In genomic region chr1:10107985-10108663, GRCh38 we compare ENCODE assay signal across 10 cellular contexts.
DNase-seq lines count a peak whose midpoint lies in the region; ATAC-seq, FAIRE-seq and TF ChIP-seq lines count a peak whose summit lies in the region.
"Had no signal": no experiment of that assay in that cellular context is flagged by ENCODE, and none has a peak within 500 bp of the region (broad histone marks: within the 10 kb centered on the region; RNA-seq: fewer than 3 reads in every experiment).

No MANE protein-coding gene starts in this region.

- H3K9me3 ChIP-seq in mammary epithelial cell (replicated peaks; ENCODE audit: insufficient read depth, low read length): no peaks in the 10 kb centered on the region
- no peaks in the 10 kb centered on the region for H3K9me3 ChIP-seq in keratinocyte (ENCODE audit: control insufficient read depth, low read depth, low read length)
- H3K9me3 ChIP-seq in thoracic aorta: no peaks in the 10 kb centered on the region
- H3K9me3 ChIP-seq in Caco-2: no peaks in the 10 kb centered on the region
- H3K9me3 ChIP-seq: lower lobe of right lung had no signal

- in situ Hi-C loops in mammary epithelial cell (cut with MboI; ENCODE audit: low sequenced_read_pairs in 2 of 2): loop anchor here in 1 of 2 donors (25.0 kb wide), 1 partner anchor 146 kb away; no protein-coding TSS in a partner anchor

- peak overlapping the region; percentile 82 for H3K27ac Mint-ChIP-seq in HFFc6
- no peak overlapping the region for H3K27ac Mint-ChIP-seq in Caco-2 (ENCODE audit: unreplicated experiment)

- no peaks in the 10 kb centered on the region for H4K20me1 ChIP-seq in mammary epithelial cell (ENCODE audit: insufficient read depth, low read length)
- H4K20me1 ChIP-seq in keratinocyte (ENCODE audit: control insufficient read depth, extremely low read depth, insufficient read depth, low read length): no peaks in the 10 kb centered on the region

- H2AFZ ChIP-seq in mammary epithelial cell (ENCODE audit: low read depth, low read length) (no peak overlapping the region), keratinocyte (ENCODE audit: control insufficient read depth, low read length) (no peak overlapping the region)

- ATAC-seq in thoracic aorta (ENCODE audit: insufficient number of reproducible peaks, low FRiP score, low read depth) (peak; percentile 67), GM19395 (IDR thresholded peaks at IDR 0.05; ENCODE audit: unreplicated experiment) (no peak)

- H3K4me1 Mint-ChIP-seq in HFFc6 (ENCODE audit: low read depth) (peaks cover 30% of the 10 kb centered on the region), Caco-2 (ENCODE audit: low read depth, unreplicated experiment) (no peaks in the 10 kb centered on the region)

- no peaks in the 10 kb centered on the region for H3K9me1 ChIP-seq in keratinocyte (ENCODE audit: control insufficient read depth, extremely low read depth, insufficient read depth, low read length)

- H3K79me2 ChIP-seq in mammary epithelial cell (ENCODE audit: insufficient read depth, low read length) (peaks cover 20% of the 10 kb centered on the region), keratinocyte (ENCODE audit: control insufficient read depth, insufficient read depth, low read length) (peaks cover 2% of the 10 kb centered on the region)

- TF ChIP-seq CTCF in HFFc6 (IDR thresholded peaks at IDR 0.05): no peak
- no peak for TF ChIP-seq CTCF in mammary epithelial cell (conservative IDR thresholded peaks at IDR 0.05 in 1 of 2, IDR thresholded peaks at IDR 0.05 in 1 of 2; ENCODE audit: extremely low read depth in 1 of 2, insufficient read depth in 1 of 2, low read depth in 1 of 2, low read length in 2 of 2)
- TF ChIP-seq CTCF in keratinocyte (optimal IDR thresholded peaks at IDR 0.05 in 1 of 3, IDR thresholded peaks at IDR 0.05 in 1 of 3, conservative IDR thresholded peaks at IDR 0.05 in 1 of 3; ENCODE audit: extremely low read depth in 1 of 3, insufficient read depth in 2 of 3, low read length in 3 of 3): no peak
- no peak for TF ChIP-seq CTCF in thoracic aorta (IDR thresholded peaks at IDR 0.05)
- no peak for TF ChIP-seq CTCF in Caco-2 (IDR thresholded peaks at IDR 0.05; ENCODE audit: insufficient read depth in 1 of 2, low read depth in 1 of 2, low read length in 1 of 2, severe bottlenecking in 1 of 2, unreplicated experiment in 1 of 2)

- CTCF ChIA-PET in mammary epithelial cell (lab: Charles Lee; ENCODE audit: low non-redundant PET): no interaction called here
- CTCF ChIA-PET in Caco-2 (lab: Charles Lee): no interaction called here

- peak; percentile 83 for FAIRE-seq in keratinocyte (lab: Jason Lieb, UNC)

- BruUV-seq in mammary epithelial cell (replicated peaks; lab: Mats Ljungman, UMichigan) (no TSS peak), Caco-2 (replicated peaks; lab: Mats Ljungman, UMichigan) (no TSS peak)

- no peaks in the 10 kb centered on the region for H3K9me3 Mint-ChIP-seq in HFFc6
- H3K9me3 Mint-ChIP-seq in Caco-2 (ENCODE audit: unreplicated experiment): no peaks in the 10 kb centered on the region

- DNase-seq in HFFc6 (peak; percentile 89), mammary epithelial cell (peak; percentile 88), keratinocyte (ENCODE audit: low read depth, low spot score) (no peak), thoracic aorta (ENCODE audit: low spot score) (no peak), NCI-H2029 treated with DMSO at 0.1 percent for 48 hours (lab: John Stamatoyannopoulos, UW) (no peak), NAMALWA (ENCODE audit: low spot score) (no peak), Caco-2 (no peak)
- DNase-seq: stimulated activated naive CD4-positive, alpha-beta T cell treated with Interleukin-2 at 50 U/mL for 16 hours had no signal

- POLR2A ChIA-PET in Caco-2 (lab: Charles Lee): no interaction called here

- 13% methylated on average over 6 of the region's 10 CpGs for WGBS in mammary epithelial cell (ENCODE audit: low coverage, missing lambda C conversion rate)

- intact Hi-C loops in mammary epithelial cell (cut with micrococcal nuclease): loop anchor here (2.0 to 5.0 kb wide), 2 partner anchors 46 to 75 kb away; partner anchors contain the start of gene UBE4B
- intact Hi-C loops in Caco-2 (cut with micrococcal nuclease; ENCODE audit: unreplicated experiment): no loop called here

- peaks cover 26% of the 10 kb centered on the region for H3K4me1 ChIP-seq in mammary epithelial cell (ENCODE audit: insufficient read depth, low read length)
- peaks cover 31% of the 10 kb centered on the region for H3K4me1 ChIP-seq in keratinocyte (ENCODE audit: control insufficient read depth, extremely low read depth, insufficient read depth, low read length)
- peaks cover 6 to 48% of the 10 kb centered on the region in 2 donors for H3K4me1 ChIP-seq in thoracic aorta (ENCODE audit: control insufficient read depth in 1 of 2, low read depth in 2 of 2)
- H3K4me1 ChIP-seq in Caco-2: no peaks in the 10 kb centered on the region
- H3K4me1 ChIP-seq: lower lobe of right lung had no signal

- dilution Hi-C loops in mammary epithelial cell (cut with HindIII; ENCODE audit: low sequenced_read_pairs): loop anchor here (5.0 kb wide), 1 partner anchor 36 kb away; no protein-coding TSS in a partner anchor
- dilution Hi-C loops in keratinocyte (cut with MboI; ENCODE audit: extremely low pct_ligation_motif_present, low sequenced_read_pairs): no loop called here

- H3K27me3 Mint-ChIP-seq in HFFc6 (ENCODE audit: insufficient read depth) (peaks cover 2% of the 10 kb centered on the region; the same call in 1 of the 2 replicates), Caco-2 (ENCODE audit: insufficient read depth, unreplicated experiment) (no peaks in the 10 kb centered on the region)

- H3K4me3 ChIP-seq in mammary epithelial cell (replicated peaks in 1 of 3; ENCODE audit: insufficient read depth in 1 of 3, low read depth in 2 of 3, low read length in 3 of 3) (no peak overlapping the region), keratinocyte (ENCODE audit: control insufficient read depth in 2 of 3, extremely low read depth in 1 of 3, insufficient read depth in 2 of 3, low read depth in 1 of 3, low read length in 3 of 3) (no peak overlapping the region), thoracic aorta (peak overlapping the region; percentile 43), Caco-2 (ENCODE audit: low read depth, low read length) (no peak overlapping the region)
- H3K4me3 ChIP-seq: lower lobe of right lung had no signal

- H3K9ac ChIP-seq in mammary epithelial cell (ENCODE audit: insufficient read depth, low read length) (peak overlapping the region; percentile 0), keratinocyte (ENCODE audit: control insufficient read depth, extremely low read depth, insufficient read depth, low read length) (no peak overlapping the region)

- H3K27ac ChIP-seq in mammary epithelial cell (ENCODE audit: insufficient read depth, low read depth, low read length) (peak overlapping the region; percentile 50), keratinocyte (ENCODE audit: control insufficient read depth, insufficient read depth, low read length) (peak overlapping the region; percentile 33), thoracic aorta (peak overlapping the region; percentile 79 to 82)
- H3K27ac ChIP-seq: lower lobe of right lung had no signal

- H3K36me3 Mint-ChIP-seq in HFFc6 (ENCODE audit: low read depth) (peaks cover 61% of the 10 kb centered on the region), Caco-2 (ENCODE audit: insufficient read depth, unreplicated experiment) (peaks cover 28% of the 10 kb centered on the region)

- no peaks in the 10 kb centered on the region for H3K36me3 ChIP-seq in mammary epithelial cell (ENCODE audit: insufficient read depth, low read length)
- peaks cover 2 to 6% of the 10 kb centered on the region in 2 experiments for H3K36me3 ChIP-seq in keratinocyte (ENCODE audit: control insufficient read depth in 2 of 2, extremely low read depth in 1 of 2, insufficient read depth in 2 of 2, low read length in 2 of 2)
- H3K36me3 ChIP-seq in thoracic aorta: peaks cover 25% of the 10 kb centered on the region
- H3K36me3 ChIP-seq in Caco-2 (ENCODE audit: control insufficient read depth, insufficient read depth, low read length): no peaks in the 10 kb centered on the region

- peak overlapping the region; percentile 74 for H3K4me3 Mint-ChIP-seq in HFFc6
- no peak overlapping the region for H3K4me3 Mint-ChIP-seq in Caco-2 (ENCODE audit: unreplicated experiment)

- H3K4me2 ChIP-seq in mammary epithelial cell (ENCODE audit: insufficient read depth, low read depth, low read length) (peak overlapping the region; percentile 29), keratinocyte (ENCODE audit: control insufficient read depth, extremely low read depth, insufficient read depth, low read depth, low read length) (peak overlapping the region; percentile 57)

- H3K27me3 ChIP-seq in mammary epithelial cell (ENCODE audit: insufficient read depth, low read length): no peaks in the 10 kb centered on the region
- H3K27me3 ChIP-seq in keratinocyte (ENCODE audit: control insufficient read depth, extremely low read depth, insufficient read depth, low read length): no peaks in the 10 kb centered on the region
- no peaks in the 10 kb centered on the region for H3K27me3 ChIP-seq in thoracic aorta (replicated peaks; ENCODE audit: insufficient read depth)
- H3K27me3 ChIP-seq in Caco-2 (replicated peaks; ENCODE audit: control insufficient read depth, insufficient read depth, low read length): no peaks in the 10 kb centered on the region

Comparison
In these comparisons a context has a peak if more than half of its experiments do, and no peak if none do; other contexts are left out.
1. DNase-seq: peak in HFFc6 (single experiment) and mammary epithelial cell (single experiment); none in keratinocyte (single experiment), thoracic aorta (single experiment), NCI-H2029 treated with DMSO at 0.1 percent for 48 hours (single experiment), NAMALWA (single experiment) and Caco-2 (0 of 2).
2. Peak in every context shown above with its lines, with median percentiles within 50 percentile points of each other: H3K27ac ChIP-seq.